Comparison of ENCODE assay signal across 8 cellular contexts in genomic region chr6:31541059-31541657, GRCh38. TPM values are rescaled to one million over a fixed set of nuclear protein-coding genes. Genes with fewer than 3 reads are reported as not detected.
DNase-seq lines count a peak whose midpoint lies in the region; ATAC-seq and TF ChIP-seq lines count a peak whose summit lies in the region.

No MANE protein-coding gene starts in this region.

- intact Hi-C loops in heart left ventricle (cut with DNase I) = loop anchor here in 9 of 10 donors (2.0 to 10.0 kb wide), 5 partner anchors 46 to 414 kb away; partner anchors contain the start of genes NELFE (in 3 of the 9), SKIC2 (in 3 of the 9) and MICA (in 1 of the 9)
- intact Hi-C loops in prostate gland (cut with DNase I) = no loop called here

- H3K4me3 ChIP-seq in heart left ventricle (peak overlapping the region; percentile 48 to 95 (median 79)), prostate gland (peak overlapping the region; percentile 55 to 68)

- 0 to 1% (median 0%) methylated on average over 21 of the region's 21 CpGs for WGBS in heart left ventricle, 4 donors
- WGBS in prostate gland = under 1% methylated on average over 21 of the region's 21 CpGs

- peaks cover 0 to 45% (median 43%) of the 10 kb centered on the region in 9 donors for H3K36me3 ChIP-seq in heart left ventricle
- peaks cover 0 to 14% of the 10 kb centered on the region in 2 donors for H3K36me3 ChIP-seq in prostate gland

- H3K9me3 ChIP-seq in heart left ventricle (no peaks in the 10 kb centered on the region), prostate gland (no peaks in the 10 kb centered on the region)

- DNase-seq in Caki2 (ENCODE audit: low read depth) = peak; percentile 71
- peak; percentile 60 for DNase-seq in RPMI7951 (ENCODE audit: low read depth)
- DNase-seq in activated naive CD4-positive, alpha-beta T cell treated with anti-CD3 and anti-CD28 coated beads, Interleukin-2, amount 50 U/mL, for 16 hours = peak; percentile 58
- DNase-seq in heart left ventricle = peak in 3 of 5 donors; percentile 42 to 56 (median 48)
- peak; percentile 46 for DNase-seq in prostate gland (ENCODE audit: low spot score)
- no peak for DNase-seq in cerebellum (ENCODE audit: low spot score)

- ATAC-seq in HG03103 (IDR thresholded peaks at IDR 0.05; ENCODE audit: low read depth, unreplicated experiment) (peak; percentile 18), heart left ventricle (peak; percentile 8 to 38 (median 22)), GM21529 (IDR thresholded peaks at IDR 0.05; ENCODE audit: unreplicated experiment) (no peak)

- H3K4me1 ChIP-seq in heart left ventricle = peaks cover 3 to 49% (median 33%) of the 10 kb centered on the region in 12 donors
- H3K4me1 ChIP-seq in prostate gland (replicated peaks) = peaks cover 21% of the 10 kb centered on the region

- TF ChIP-seq CTCF in heart left ventricle (IDR thresholded peaks at IDR 0.05) (no peak), prostate gland (IDR thresholded peaks at IDR 0.05) (no peak)

- TF ChIP-seq POLR2A in heart left ventricle (IDR thresholded peaks at IDR 0.05) (no peak), prostate gland (IDR thresholded peaks at IDR 0.05) (no peak)

- in situ Hi-C loops in Caki2 (cut with HindIII; ENCODE audit: low pct_unique_long_range_greater_than_20kb, low sequenced_read_pairs) = no loop called here

- H3K27me3 ChIP-seq in heart left ventricle (no peaks in the 10 kb centered on the region), prostate gland (replicated peaks; ENCODE audit: insufficient read depth) (no peaks in the 10 kb centered on the region)

- H3K27ac ChIP-seq in heart left ventricle (peak overlapping the region; percentile 90 to 99 (median 95)), prostate gland (peak overlapping the region; percentile 97)

RNA-seq across cellular contexts. Expression of gene DDX39B, which starts 0.6 kb away (rescaled TPM):
- 623 and 688 TPM in 2 replicates for total RNA-seq in Caki2 (2014; rRNA removed; shearing (Covaris generic); ENCODE audit: low replicate concordance)
- 472 and 494 TPM in 2 replicates for total RNA-seq in RPMI7951 (2014; rRNA removed; shearing (Covaris generic))
- total RNA-seq in heart left ventricle (100 to 1,000 TPM; 122 to 209 (median 164) TPM), prostate gland (100 to 1,000 TPM; 227 to 390 TPM), cerebellum (245 TPM)
- 100 to 1,000 TPM; 162 to 193 TPM for polyA plus RNA-seq in heart left ventricle

RNA-seq across cellular contexts. Expression of gene ATP6V1G2, which starts 5.2 kb away (rescaled TPM):
- total RNA-seq in Caki2 (2014; rRNA removed; shearing (Covaris generic); ENCODE audit: low replicate concordance) = 0.14 and 0.64 TPM in 2 replicates
- total RNA-seq in RPMI7951 (2014; rRNA removed; shearing (Covaris generic)) = 2.3 and 2.6 TPM in 2 replicates
- total RNA-seq in heart left ventricle (1 to 10 TPM; 1.1 to 3.5 (median 1.4) TPM), prostate gland (under 1 TPM; 0.36 to 0.74 TPM), cerebellum (48.2 TPM)
- polyA plus RNA-seq in heart left ventricle = 1 to 10 TPM; 1.3 to 2.2 TPM

RNA-seq across cellular contexts. Expression of gene NFKBIL1, which starts 6.2 kb away (rescaled TPM):
- total RNA-seq in Caki2 (2014; rRNA removed; shearing (Covaris generic); ENCODE audit: low replicate concordance) = 52.6 and 56.1 TPM in 2 replicates
- 25.0 and 27.5 TPM in 2 replicates for total RNA-seq in RPMI7951 (2014; rRNA removed; shearing (Covaris generic))
- total RNA-seq in heart left ventricle (10 to 100 TPM in 8 of 9 donors, 1 to 10 TPM in 1; 10.0 to 17.8 (median 12.4) TPM), prostate gland (10 to 100 TPM; 38.0 to 48.7 TPM), cerebellum (15.3 TPM)
- polyA plus RNA-seq in heart left ventricle = 10 to 100 TPM; 18.2 to 22.9 TPM

RNA-seq across cellular contexts. Expression of gene MCCD1, which starts 12.4 kb away (rescaled TPM):
- not detected in 2 replicates for total RNA-seq in Caki2 (2014; rRNA removed; shearing (Covaris generic); ENCODE audit: low replicate concordance)
- total RNA-seq in RPMI7951 (2014; rRNA removed; shearing (Covaris generic)) = not detected in 2 replicates
- total RNA-seq in heart left ventricle = not detected
- polyA plus RNA-seq in heart left ventricle = not detected
- not detected for total RNA-seq in prostate gland
- total RNA-seq in cerebellum = not detected

RNA-seq across cellular contexts. Expression of gene LTA, which starts 30.9 kb away (rescaled TPM):
- total RNA-seq in Caki2 (2014; rRNA removed; shearing (Covaris generic); ENCODE audit: low replicate concordance) = not detected in 2 replicates
- not detected in 2 replicates for total RNA-seq in RPMI7951 (2014; rRNA removed; shearing (Covaris generic))
- total RNA-seq in heart left ventricle (under 1 TPM in 2 of 9 donors, not detected in 7; 0.18 to 0.64 TPM), prostate gland (1 to 10 TPM in 1 of 2 donors, not detected in 1; 1.2 TPM), cerebellum (not detected)
- polyA plus RNA-seq in heart left ventricle = under 1 TPM in 1 of 2 donors, not detected in 1; 0.07 TPM

Comparison
In these comparisons a context has a peak if more than half of its experiments do, and no peak if none do; other contexts are left out.
1. RNA of gene ATP6V1G2, which starts 5.2 kb away (total RNA-seq): 48.2 TPM in cerebellum (single experiment); 2.3 to 2.6 TPM in RPMI7951, 1.1 to 3.5 TPM in heart left ventricle, 0.36 to 0.74 TPM in prostate gland and 0.14 to 0.64 TPM in Caki2; every median in the first group is over 10 times any median in the second.